8 cellular contexts compared by ENCODE assay signal in genomic region chr5:140546851-140547507, GRCh38. TPM values are rescaled to one million over a fixed set of nuclear protein-coding genes. Genes with fewer than 3 reads are reported as not detected.
A peak's percentile ranks its signal among the peaks of the same experiment; 100 is the strongest.
DNase-seq lines count a peak whose midpoint lies in the region; ATAC-seq and TF ChIP-seq lines count a peak whose summit lies in the region.

No MANE protein-coding gene starts in this region.

- H3K27ac ChIP-seq in RWPE2 (ENCODE audit: poor library complexity, severe bottlenecking): peak overlapping the region; percentile 5

- peak; percentile 53 for DNase-seq in ELR (ENCODE audit: low read depth)
- no peak for DNase-seq in RWPE2 (ENCODE audit: low spot score)
- no peak for DNase-seq in foreskin fibroblast
- DNase-seq in progenitor cell of endocrine pancreas (ENCODE audit: low spot score, unreplicated experiment): no peak
- DNase-seq in effector CD4-positive, alpha-beta T cell: no peak
- no peak for DNase-seq in mucosa of gallbladder (ENCODE audit: low spot score)
- DNase-seq in stimulated activated CD4-positive, alpha-beta T cell treated with anti-CD3 and anti-CD28 coated beads, Interleukin-4, amount 100 ng/mL, for 1 hour: no peak

- H3K36me3 Mint-ChIP-seq in progenitor cell of endocrine pancreas (ENCODE audit: insufficient read depth): peaks cover 19% of the 10 kb centered on the region

- TF ChIP-seq CTCF in RWPE2 (IDR thresholded peaks at IDR 0.05; ENCODE audit: poor library complexity, severe bottlenecking) (no peak), foreskin fibroblast (IDR thresholded peaks at IDR 0.05; ENCODE audit: low read depth, low read length) (no peak), progenitor cell of endocrine pancreas (IDR thresholded peaks at IDR 0.05; ENCODE audit: unreplicated experiment) (no peak)

- H3K4me1 Mint-ChIP-seq in progenitor cell of endocrine pancreas (ENCODE audit: low read depth): peaks cover 14% of the 10 kb centered on the region

- no peaks in the 10 kb centered on the region for H3K9me3 Mint-ChIP-seq in progenitor cell of endocrine pancreas (ENCODE audit: low read depth)

- peaks cover 9% of the 10 kb centered on the region for H3K4me1 ChIP-seq in RWPE2 (ENCODE audit: insufficient read depth, poor library complexity, severe bottlenecking)

- H3K4me3 ChIP-seq in RWPE2 (ENCODE audit: severe bottlenecking) (no peak overlapping the region), foreskin fibroblast (ENCODE audit: low read depth in 1 of 2, low read length in 2 of 2) (peak overlapping the region; percentile 40 to 42)

- H3K27me3 ChIP-seq in RWPE2 (ENCODE audit: insufficient read depth, poor library complexity, severe bottlenecking): no peaks in the 10 kb centered on the region

- ATAC-seq in RWPE2 (ENCODE audit: low read depth): no peak; the same call in 1 of the 3 replicates
- no peak for ATAC-seq in GM19023 (IDR thresholded peaks at IDR 0.05; ENCODE audit: unreplicated experiment)

- H3K27me3 Mint-ChIP-seq in progenitor cell of endocrine pancreas: no peaks in the 10 kb centered on the region

- H3K36me3 ChIP-seq in RWPE2 (ENCODE audit: low read depth): peaks cover 52% of the 10 kb centered on the region

- H3K9me3 ChIP-seq in RWPE2 (ENCODE audit: severe bottlenecking): no peaks in the 10 kb centered on the region

- H3K4me3 Mint-ChIP-seq in progenitor cell of endocrine pancreas (ENCODE audit: low read depth): peak overlapping the region; percentile 63

- peak overlapping the region; percentile 89 for H3K27ac Mint-ChIP-seq in progenitor cell of endocrine pancreas

RNA-seq across cellular contexts. Expression of gene EIF4EBP3, which starts 0.5 kb away (rescaled TPM):
- total RNA-seq in progenitor cell of endocrine pancreas (6.1 and 6.7 TPM in 2 replicates), mucosa of gallbladder (14.4 TPM)

RNA-seq across cellular contexts. Expression of gene SRA1, which starts 10.3 kb away (rescaled TPM):
- total RNA-seq in progenitor cell of endocrine pancreas: 31.8 and 34.6 TPM in 2 replicates
- 27.2 TPM for total RNA-seq in mucosa of gallbladder

RNA-seq across cellular contexts. Expression of gene APBB3, which starts 17.4 kb away (rescaled TPM):
- 47.8 and 53.6 TPM in 2 replicates for total RNA-seq in progenitor cell of endocrine pancreas
- total RNA-seq in mucosa of gallbladder: 46.4 TPM

RNA-seq across cellular contexts. Expression of gene SLC35A4, which starts 17.6 kb away (rescaled TPM):
- total RNA-seq in progenitor cell of endocrine pancreas: 67.3 and 69.2 TPM in 2 replicates
- 73.8 TPM for total RNA-seq in mucosa of gallbladder
